Comparison of ENCODE assay signal across 9 cellular contexts in the genomic region with DNA sequence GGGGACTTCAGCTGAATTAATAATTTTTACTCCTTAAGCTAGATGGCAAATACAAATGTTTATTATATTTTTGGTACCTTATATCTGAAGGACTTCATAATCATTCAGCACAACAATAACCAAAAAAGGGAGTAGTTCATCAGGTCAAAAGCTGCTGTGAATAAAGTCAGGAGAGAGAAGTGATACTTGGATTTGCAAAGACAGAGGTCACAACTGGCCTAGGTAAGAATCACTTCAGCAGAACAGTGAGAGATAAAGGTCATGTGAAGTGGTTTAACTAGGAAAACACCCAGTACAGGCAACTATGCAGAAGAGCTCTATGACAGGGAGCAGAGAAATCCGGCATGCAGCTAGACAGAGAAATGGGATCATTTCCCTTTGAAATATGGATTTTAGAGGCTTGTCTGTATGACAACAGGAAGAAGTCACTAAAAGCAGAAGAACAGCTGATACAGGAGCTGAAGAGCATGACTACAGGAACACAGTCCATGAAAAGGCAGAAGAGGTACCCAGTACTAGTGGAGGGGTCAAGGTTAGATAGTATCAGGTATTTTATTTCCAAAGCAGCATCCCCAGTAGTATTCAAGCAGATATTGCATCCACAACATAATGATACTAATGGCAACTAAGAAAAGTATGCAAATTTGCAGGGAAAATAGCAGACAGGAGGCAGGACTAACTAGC. TPM values are rescaled to one million over a fixed set of nuclear protein-coding genes. Genes with fewer than 3 reads are reported as not detected.
DNase-seq lines count a peak whose midpoint lies in the region; ATAC-seq, FAIRE-seq and TF ChIP-seq lines count a peak whose summit lies in the region.
"Had no signal": no experiment of that assay in that cellular context is flagged by ENCODE, and none has a peak within 500 bp of the region (broad histone marks: within the 10 kb centered on the region; RNA-seq: fewer than 3 reads in every experiment).

No MANE protein-coding gene starts in this region.

- peak; percentile 67 for ATAC-seq in GM18870 (IDR thresholded peaks at IDR 0.05; ENCODE audit: unreplicated experiment)
- peak; percentile 52 for ATAC-seq in HG03571 (IDR thresholded peaks at IDR 0.05; ENCODE audit: unreplicated experiment)
- peak in 1 of 3 donors; percentile 20 for ATAC-seq in natural killer cell

- no peak for TF ChIP-seq POLR2A in H54 (IDR thresholded peaks at IDR 0.05; ENCODE audit: low read depth, low read length)
- TF ChIP-seq POLR2A in adrenal gland (IDR thresholded peaks at IDR 0.05): no peak

- no peak for DNase-seq in H54 (ENCODE audit: insufficient read length, low spot score)
- no peak for DNase-seq in natural killer cell
- DNase-seq in NCI-H146 (lab: John Stamatoyannopoulos, UW): no peak
- DNase-seq in NOMO-1 (lab: John Stamatoyannopoulos, UW; ENCODE audit: unreplicated experiment in 2 of 2): no peak
- no peak for DNase-seq in adrenal gland
- DNase-seq in activated CD4-positive, alpha-beta memory T cell treated with anti-CD3 and anti-CD28 coated beads, Interleukin-2, amount 10 ng/mL, durations not matched to agents 7 days and 5 days: no peak

- no peaks in the 10 kb centered on the region for H3K27me3 ChIP-seq in adrenal gland

- intact Hi-C loops in natural killer cell (cut with micrococcal nuclease): no loop called here
- intact Hi-C loops in adrenal gland (cut with DNase I): no loop called here

- H3K4me1 Mint-ChIP-seq in natural killer cell: peaks cover 53 to 70% of the 10 kb centered on the region in 2 donors
- H3K4me1 Mint-ChIP-seq in activated CD4-positive, alpha-beta memory T cell treated with anti-CD3 and anti-CD28 coated beads, Interleukin-2, amount 10 ng/mL, durations not matched to agents 7 days and 5 days: peaks cover 16% of the 10 kb centered on the region

- WGBS in adrenal gland, 4 donors: 55 to 74% (median 64%) methylated on average over 1 of the region's 1 CpG

- no peaks in the 10 kb centered on the region for H3K9me3 ChIP-seq in adrenal gland (replicated peaks in 1 of 3)

- no peak for TF ChIP-seq CTCF in natural killer cell (IDR thresholded peaks at IDR 0.05)
- no peak for TF ChIP-seq CTCF in adrenal gland (IDR thresholded peaks at IDR 0.05)

- FAIRE-seq in H54 (lab: Jason Lieb, UNC): peak; percentile 64
- FAIRE-seq: endothelial cell of umbilical vein had no signal

- no peak overlapping the region for H3K4me3 ChIP-seq in adrenal gland

- POLR2A ChIA-PET in activated CD4-positive, alpha-beta memory T cell treated with anti-CD3 and anti-CD28 coated beads, Interleukin-2, amount 10 ng/mL, durations not matched to agents 7 days and 5 days (lab: Charles Lee): no interaction called here

- H3K27me3 Mint-ChIP-seq in natural killer cell (ENCODE audit: low read depth in 2 of 2): no peaks in the 10 kb centered on the region
- H3K27me3 Mint-ChIP-seq in activated CD4-positive, alpha-beta memory T cell treated with anti-CD3 and anti-CD28 coated beads, Interleukin-2, amount 10 ng/mL, durations not matched to agents 7 days and 5 days: no peaks in the 10 kb centered on the region

- H3K27ac ChIP-seq in adrenal gland: no peak overlapping the region

- H3K9me3 Mint-ChIP-seq in natural killer cell: no peaks in the 10 kb centered on the region
- peaks cover 7% of the 10 kb centered on the region for H3K9me3 Mint-ChIP-seq in activated CD4-positive, alpha-beta memory T cell treated with anti-CD3 and anti-CD28 coated beads, Interleukin-2, amount 10 ng/mL, durations not matched to agents 7 days and 5 days

- peak overlapping the region; percentile 73 for H3K4me3 Mint-ChIP-seq in natural killer cell
- H3K4me3 Mint-ChIP-seq in activated CD4-positive, alpha-beta memory T cell treated with anti-CD3 and anti-CD28 coated beads, Interleukin-2, amount 10 ng/mL, durations not matched to agents 7 days and 5 days: no peak overlapping the region

- H3K27ac Mint-ChIP-seq in natural killer cell: peak overlapping the region; percentile 19 to 51
- no peak overlapping the region for H3K27ac Mint-ChIP-seq in activated CD4-positive, alpha-beta memory T cell treated with anti-CD3 and anti-CD28 coated beads, Interleukin-2, amount 10 ng/mL, durations not matched to agents 7 days and 5 days

- H3K36me3 ChIP-seq in adrenal gland (replicated peaks in 1 of 2): no peaks in the 10 kb centered on the region

- no peaks in the 10 kb centered on the region for H3K36me3 Mint-ChIP-seq in natural killer cell
- H3K36me3 Mint-ChIP-seq in activated CD4-positive, alpha-beta memory T cell treated with anti-CD3 and anti-CD28 coated beads, Interleukin-2, amount 10 ng/mL, durations not matched to agents 7 days and 5 days (ENCODE audit: low read depth): peaks cover 53% of the 10 kb centered on the region

- CTCF ChIA-PET in activated CD4-positive, alpha-beta memory T cell treated with anti-CD3 and anti-CD28 coated beads, Interleukin-2, amount 10 ng/mL, durations not matched to agents 7 days and 5 days (lab: Charles Lee): no interaction called here

- H3K4me1 ChIP-seq in adrenal gland (replicated peaks in 1 of 2): no peaks in the 10 kb centered on the region

RNA-seq across cellular contexts. Expression of a gene that starts 25.7 kb away (rescaled TPM):
- total RNA-seq in natural killer cell (10 to 100 TPM; 22.5 to 32.9 (median 24.1) TPM), adrenal gland (10 to 100 TPM; 13.4 to 30.0 (median 19.9) TPM)
- polyA plus RNA-seq in adrenal gland: 1 to 10 TPM; 1.8 to 8.5 (median 4.0) TPM
- 10 to 100 TPM; 12.3 to 13.9 TPM for total RNA-seq in activated CD4-positive, alpha-beta memory T cell treated with anti-CD3 and anti-CD28 coated beads, Interleukin-2, amount 10 ng/mL, durations not matched to agents 7 days and 5 days
